Comparison of ENCODE assay signal across 19 cellular contexts in the genomic region with DNA sequence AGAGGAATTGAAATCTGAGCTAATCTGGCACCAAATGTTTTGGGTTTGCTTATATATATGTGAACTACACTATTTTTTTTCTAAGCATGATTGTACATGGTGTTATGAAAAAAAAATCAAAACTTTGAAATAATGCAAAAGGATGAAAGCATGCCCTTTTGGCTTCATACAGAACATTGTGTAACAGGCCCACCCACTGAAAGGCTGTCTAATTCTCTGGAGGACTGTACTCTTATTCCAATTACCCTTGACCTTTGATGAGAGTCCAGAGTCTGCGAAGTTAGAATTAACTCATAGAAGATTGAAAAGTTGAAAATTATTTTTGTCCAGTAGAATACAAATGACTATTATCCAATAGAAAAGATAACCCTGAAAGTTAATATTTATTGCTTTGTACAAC.
DNase-seq lines count a peak whose midpoint lies in the region; ATAC-seq, FAIRE-seq and TF ChIP-seq lines count a peak whose summit lies in the region.
"Had no signal": no experiment of that assay in that cellular context is flagged by ENCODE, and none has a peak within 500 bp of the region (broad histone marks: within the 10 kb centered on the region; RNA-seq: fewer than 3 reads in every experiment).

No MANE protein-coding gene starts in this region.

- no peaks in the 10 kb centered on the region for H3K27me3 ChIP-seq in left ventricle myocardium inferior (ENCODE audit: low read depth)

- intact Hi-C loops in left ventricle myocardium inferior (cut with micrococcal nuclease), result no loop called here
- intact Hi-C loops in sciatic nerve (cut with DNase I), result no loop called here

- ATAC-seq in sciatic nerve, result peak; percentile 85

- H3K36me3 ChIP-seq in left ventricle myocardium inferior, result no peaks in the 10 kb centered on the region

- no peak for DNase-seq in H54 (ENCODE audit: insufficient read length, low spot score)
- peak; percentile 78 for DNase-seq in choroid plexus epithelial cell (ENCODE audit: low read depth)
- no peak for DNase-seq in left ventricle myocardium inferior
- no peak for DNase-seq in sciatic nerve (ENCODE audit: low spot score)
- no peak for DNase-seq in NCI-H446 treated with DMSO at 0.1 percent for 48 hours (lab: John Stamatoyannopoulos, UW)
- DNase-seq in NCI-H1930 (lab: John Stamatoyannopoulos, UW), result no peak
- DNase-seq in stimulated activated naive CD4-positive, alpha-beta T cell (lab: John Stamatoyannopoulos, UW), result no peak
- DNase-seq: ACHN, MM.1S, NCI-H1092, NCI-H1436 treated with DMSO at 0.1 percent for 48 hours, NCI-H2029 treated with DMSO at 0.1 percent for 48 hours, NCI-H2171 treated with DMSO at 0.1 percent for 48 hours, NCI-H748 treated with DMSO at 0.1 percent for 48 hours, OCI-M1, SHP77 treated with DMSO at 0.1 percent for 48 hours had no signal

- peaks cover 16% of the 10 kb centered on the region for H3K9me3 ChIP-seq in left ventricle myocardium inferior (replicated peaks)

- peak; percentile 61 for FAIRE-seq in H54 (lab: Jason Lieb, UNC)
- FAIRE-seq: D721Med, H1 had no signal

- no peak for TF ChIP-seq CTCF in choroid plexus epithelial cell (conservative IDR thresholded peaks at IDR 0.05; ENCODE audit: low read depth, low read length)
- no peak for TF ChIP-seq CTCF in left ventricle myocardium inferior (IDR thresholded peaks at IDR 0.05; ENCODE audit: borderline replicate concordance)

- H3K4me3 ChIP-seq in choroid plexus epithelial cell (ENCODE audit: low read depth, low read length), result no peak overlapping the region
- no peak overlapping the region for H3K4me3 ChIP-seq in left ventricle myocardium inferior

- H3K27ac ChIP-seq in left ventricle myocardium inferior (replicated peaks), result peak overlapping the region; percentile 35
- H3K27ac ChIP-seq: C4-2B had no signal

- H3K4me1 ChIP-seq in left ventricle myocardium inferior, result peaks cover 6% of the 10 kb centered on the region

- TF ChIP-seq POLR2A in H54 (IDR thresholded peaks at IDR 0.05; ENCODE audit: low read depth, low read length), result no peak
